ENCODE assay signal across 8 cellular contexts in genomic region chr9:128067898-128068655, GRCh38. TPM values are rescaled to one million over a fixed set of nuclear protein-coding genes. Genes with fewer than 3 reads are reported as not detected.
DNase-seq lines count a peak whose midpoint lies in the region; TF ChIP-seq lines count a peak whose summit lies in the region.

SLC25A25 (plus strand) TSS chr9:128068232; CDS start chr9:128068320, 88 bp downstream.

- no peak within 1 kb of the TSS for H2BK20ac ChIP-seq in H9 (ENCODE audit: low read depth, low read length, poor library complexity, severe bottlenecking)

- peak within 1 kb of the TSS; percentile 83 for H3K27ac ChIP-seq in H9 (ENCODE audit: insufficient read length, low read depth, low read length)
- H3K27ac ChIP-seq in neural cell (ENCODE audit: low read length), result peak within 1 kb of the TSS; percentile 98
- H3K27ac ChIP-seq in stomach, result peak within 1 kb of the TSS; percentile 88 to 99 (median 95)

- no peaks in the 10 kb centered on the region for H3K9me3 Mint-ChIP-seq in H9

- peak within 1 kb of the TSS; percentile 11 for H2BK5ac ChIP-seq in H9 (ENCODE audit: insufficient read length, low read length)

- H3K23ac ChIP-seq in H9 (ENCODE audit: insufficient read length, low read depth, low read length), result no peak within 1 kb of the TSS

- TF ChIP-seq EP300 in neural cell (conservative IDR thresholded peaks at IDR 0.05; ENCODE audit: poor library complexity, severe bottlenecking) (no peak), stomach (IDR thresholded peaks at IDR 0.05) (no peak)

- TF ChIP-seq CTCF in H9 (conservative IDR thresholded peaks at IDR 0.05) (no peak), neural cell (IDR thresholded peaks at IDR 0.05; ENCODE audit: poor library complexity, severe bottlenecking) (peak; percentile 35), stomach (IDR thresholded peaks at IDR 0.05) (no peak)

- H4K20me1 ChIP-seq in H9 (ENCODE audit: control insufficient read depth, insufficient read depth, insufficient read length), result no peaks in the 10 kb centered on the region
- H4K20me1 ChIP-seq in neural cell (ENCODE audit: insufficient read depth), result no peaks in the 10 kb centered on the region

- H3K4me1 ChIP-seq in H9 (ENCODE audit: insufficient read depth, low read length), result peaks cover 4% of the 10 kb centered on the region; the same call in 1 of the 2 replicates
- peaks cover 30 to 77% (median 61%) of the 10 kb centered on the region in 4 donors for H3K4me1 ChIP-seq in stomach

- H3K4me3 ChIP-seq in MG63 (peak within 1 kb of the TSS; percentile 84), neural cell (ENCODE audit: low read length) (peak within 1 kb of the TSS; percentile 96), stomach (peak within 1 kb of the TSS; percentile 77 to 99 (median 94))

- H2BK15ac ChIP-seq in H9 (ENCODE audit: low read depth, low read length), result no peak within 1 kb of the TSS

- peak within 1 kb of the TSS; percentile 78 for H3K14ac ChIP-seq in H9 (ENCODE audit: insufficient read depth, low read length)

- H3K4ac ChIP-seq in H9 (ENCODE audit: low read depth, low read length), result no peak within 1 kb of the TSS; the same call in 1 of the 2 replicates

- H2AK5ac ChIP-seq in H9 (ENCODE audit: insufficient read length, low read length), result no peak within 1 kb of the TSS

- intact Hi-C loops in stomach (cut with DNase I; ENCODE audit: low total_unique reads), result no loop called here

- H3F3A ChIP-seq in neural cell (ENCODE audit: insufficient read depth, low read length, poor library complexity, severe bottlenecking), result no peaks in the 10 kb centered on the region

- H3K36me3 ChIP-seq in MG63 (peaks cover 5% of the 10 kb centered on the region; the same call in 1 of the 2 replicates), neural cell (ENCODE audit: insufficient read depth, low read length) (no peaks in the 10 kb centered on the region), stomach (peaks cover 5 to 7% (median 7%) of the 10 kb centered on the region in 4 donors)

- no peak within 1 kb of the TSS for H4K91ac ChIP-seq in H9 (ENCODE audit: insufficient read length, low read depth, low read length)

- no peaks in the 10 kb centered on the region for H3K9me3 ChIP-seq in H9 (ENCODE audit: control insufficient read depth, low read depth, low read length)
- H3K9me3 ChIP-seq in MG63, result no peaks in the 10 kb centered on the region
- H3K9me3 ChIP-seq in neural cell (ENCODE audit: low read length), result no peaks in the 10 kb centered on the region
- no peaks in the 10 kb centered on the region for H3K9me3 ChIP-seq in stomach

- no CpG with 5 or more reads among the region's 92 CpGs for WGBS in H9 (ENCODE audit: extremely low coverage, insufficient read length, low lambda C conversion rate)
- 0 to 1% (median 1%) methylated on average over 18 to 92 of the region's 92 CpGs for WGBS in stomach, 5 donors

- peak within 1 kb of the TSS; percentile 92 for H3K4me2 ChIP-seq in H9 (ENCODE audit: insufficient read depth, insufficient read length, low read length)
- peak within 1 kb of the TSS; percentile 84 for H3K4me2 ChIP-seq in neural cell (ENCODE audit: low read length)

- no peak within 1 kb of the TSS for H3K56ac ChIP-seq in H9 (ENCODE audit: insufficient read length, low read depth, low read length)

- H3K27me3 Mint-ChIP-seq in H9 (ENCODE audit: low read depth), result no peaks in the 10 kb centered on the region

- no peak for TF ChIP-seq POLR2A in stomach (IDR thresholded peaks at IDR 0.05)

- peak; percentile 100 for DNase-seq in ELF-1 (ENCODE audit: low read depth, low spot score)
- peak; percentile 99 for DNase-seq in H9
- DNase-seq in MG63, result peak; percentile 98
- DNase-seq in SHP77 treated with DMSO at 0.1 percent for 48 hours (lab: John Stamatoyannopoulos, UW), result peak; percentile 95
- DNase-seq in activated effector memory CD4-positive, alpha-beta T cell treated with anti-CD3 and anti-CD28 coated beads, Interleukin-2, amount 50 U/mL, for 16 hours, result peak; percentile 100
- DNase-seq in fibroblast of the conjunctiva (ENCODE audit: low read depth), result peak; percentile 99
- DNase-seq in stomach, result peak; percentile 100

- H3K79me2 ChIP-seq in H9 (ENCODE audit: insufficient read depth, low read length), result peaks cover 5% of the 10 kb centered on the region; the same call in 1 of the 2 replicates
- peaks cover 11% of the 10 kb centered on the region for H3K79me2 ChIP-seq in neural cell (replicated peaks; ENCODE audit: insufficient read depth, low read length)

- H3K18ac ChIP-seq in H9 (ENCODE audit: insufficient read length, low read depth, low read length), result peak within 1 kb of the TSS; percentile 82

- H2BK120ac ChIP-seq in H9 (ENCODE audit: low read depth, low read length, poor library complexity, severe bottlenecking), result no peak within 1 kb of the TSS

- no peak within 1 kb of the TSS for H3K27ac Mint-ChIP-seq in H9

- no peak within 1 kb of the TSS for H4K8ac ChIP-seq in H9 (replicated peaks; ENCODE audit: insufficient read length, low read depth, low read length)

- H3K9ac ChIP-seq in H9 (ENCODE audit: extremely low read depth, insufficient read length, low read length) (peak within 1 kb of the TSS; percentile 74), neural cell (ENCODE audit: low read length) (peak within 1 kb of the TSS; percentile 85)

- H2BK12ac ChIP-seq in H9 (ENCODE audit: insufficient read length, low read depth, low read length), result no peak within 1 kb of the TSS

- no peaks in the 10 kb centered on the region for H3K79me1 ChIP-seq in H9 (ENCODE audit: insufficient read depth, low read depth, low read length, poor library complexity, severe bottlenecking)

- peaks cover 7 to 10% (median 7%) of the 10 kb centered on the region in 3 experiments; a peak in 6 of 7 replicates for H3K36me3 Mint-ChIP-seq in H9 (ENCODE audit: insufficient read depth in 1 of 3, low read depth in 3 of 3)

- peaks cover 34 to 37% of the 10 kb centered on the region in 2 experiments for H3K4me1 Mint-ChIP-seq in H9

- no peak within 1 kb of the TSS for H4K5ac ChIP-seq in H9 (ENCODE audit: insufficient read length, low read depth, low read length)

- peak; percentile 53 for TF ChIP-seq RAD21 in neural cell (conservative IDR thresholded peaks at IDR 0.05)

- no peak within 1 kb of the TSS for H3T11ph ChIP-seq in H9 (ENCODE audit: low read length)

- no peaks in the 10 kb centered on the region for H3K27me3 ChIP-seq in H9 (ENCODE audit: insufficient read depth, low read length)
- H3K27me3 ChIP-seq in MG63, result no peaks in the 10 kb centered on the region
- H3K27me3 ChIP-seq in neural cell (ENCODE audit: insufficient read depth, low read depth, low read length), result no peaks in the 10 kb centered on the region
- H3K27me3 ChIP-seq in stomach, result no peaks in the 10 kb centered on the region

- no peaks in the 10 kb centered on the region for H3K9me2 ChIP-seq in neural cell (ENCODE audit: insufficient read depth, low read length)

- peak within 1 kb of the TSS in 1 of 2 experiments; percentile 91; a peak in 4 of 5 replicates for H3K4me3 Mint-ChIP-seq in H9

- peaks cover 16% of the 10 kb centered on the region for H3K23me2 ChIP-seq in H9 (ENCODE audit: insufficient read length, low read depth, low read length, poor library complexity, severe bottlenecking)

- H2AFZ ChIP-seq in H9 (ENCODE audit: low read length) (no peak within 1 kb of the TSS), neural cell (ENCODE audit: low read depth, low read length) (peak within 1 kb of the TSS; percentile 83)

TF ChIP-seq in neural cell, 6 proteins besides CTCF, POLR2A, EP300 and RAD21:
- TF ChIP-seq EZH2 (IDR thresholded peaks at IDR 0.05; ENCODE audit: borderline replicate concordance, insufficient read depth, low read length, poor library complexity, severe bottlenecking) (no peak), SMC3 (conservative IDR thresholded peaks at IDR 0.05; ENCODE audit: poor library complexity) (peak; percentile 55), MXI1 (conservative IDR thresholded peaks at IDR 0.05; ENCODE audit: poor library complexity, severe bottlenecking) (peak; percentile 82), POLR2AphosphoS5 (IDR thresholded peaks at IDR 0.05) (peak; percentile 15), REST (IDR thresholded peaks at IDR 0.05; ENCODE audit: borderline replicate concordance) (no peak), TAF1 (IDR thresholded peaks at IDR 0.05; ENCODE audit: low read depth) (no peak)

RNA-seq across cellular contexts. Expression of gene SLC25A25, which starts in this region (rescaled TPM):
- total RNA-seq in H9 (2021) (16.0 and 16.9 TPM in 2 replicates), stomach (10 to 100 TPM; 12.3 to 37.1 (median 32.6) TPM)
- total RNA-seq in MG63 (2014; rRNA removed; shearing (Covaris generic); ENCODE audit: low replicate concordance), result 7.4 and 8.7 TPM in 2 replicates
- polyA plus RNA-seq in neural cell (43.7 and 50.7 TPM in 2 replicates), stomach (1 to 10 TPM; 7.9 to 9.2 (median 8.1) TPM)
- polyA minus RNA-seq in neural cell, result 63.3 and 67.7 TPM in 2 replicates

Comparison
In these comparisons a context has a peak if more than half of its experiments do, and no peak if none do; other contexts are left out.
1. Peak in every context shown above with its lines: DNase-seq, H3K4me3 ChIP-seq and H3K27ac ChIP-seq.